ENCODE assay signal across 13 cellular contexts in the genomic region with DNA sequence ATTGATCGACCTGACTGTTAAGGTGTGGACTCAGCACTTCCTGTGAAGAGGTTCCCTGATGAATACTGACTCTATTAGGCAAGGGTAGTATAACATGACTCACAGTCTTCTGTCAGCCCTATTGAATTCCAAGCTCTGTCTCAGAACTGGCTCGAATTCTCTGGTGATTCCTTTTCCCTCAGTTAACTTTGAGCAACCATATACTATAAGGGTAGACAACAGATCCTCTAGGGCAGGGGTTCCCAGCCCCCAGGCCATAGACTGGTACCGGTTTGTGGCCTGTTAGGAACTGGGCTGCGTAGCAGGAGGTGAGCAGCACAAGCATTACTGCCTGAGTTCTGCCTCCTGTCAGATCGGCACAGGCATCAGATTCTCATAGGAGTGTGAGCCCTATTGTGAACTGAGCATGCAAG.
DNase-seq lines count a peak whose midpoint lies in the region; ATAC-seq lines count a peak whose summit lies in the region.
"Had no signal": no experiment of that assay in that cellular context is flagged by ENCODE, and none has a peak within 500 bp of the region (broad histone marks: within the 10 kb centered on the region; RNA-seq: fewer than 3 reads in every experiment).

No MANE protein-coding gene starts in this region.

- no peak overlapping the region for H3K4me3 ChIP-seq in SJCRH30

- H3K27me3 ChIP-seq in SJCRH30 = no peaks in the 10 kb centered on the region

- no peaks in the 10 kb centered on the region for H3K36me3 ChIP-seq in SJCRH30

- H3K27ac ChIP-seq in SJCRH30 = peak overlapping the region; percentile 77

- no peak for ATAC-seq in HG03520 (IDR thresholded peaks at IDR 0.05; ENCODE audit: unreplicated experiment)
- ATAC-seq: activated T-cell treated with anti-CD3 and anti-CD28 coated beads, Interleukin-2, amount 50 U/mL, for 72 hours; sciatic nerve had no signal

- DNase-seq in NCI-H510A treated with DMSO at 0.1 percent for 48 hours (lab: John Stamatoyannopoulos, UW) = peak; percentile 38
- no peak for DNase-seq in NCI-H510A (lab: John Stamatoyannopoulos, UW)
- peak; percentile 21 to 54 for DNase-seq in SJCRH30
- peak; percentile 70 for DNase-seq in glomerular visceral epithelial cell (ENCODE audit: extremely low spot score)
- peak; percentile 48 for DNase-seq in stromal cell of bone marrow (ENCODE audit: low read depth)
- DNase-seq in DMS79 (lab: John Stamatoyannopoulos, UW) = no peak
- no peak for DNase-seq in LoVo (ENCODE audit: low spot score)
- DNase-seq: activated T-cell treated with anti-CD3 and anti-CD28 coated beads, Interleukin-2, amount 50 U/mL, for 72 hours; central memory CD4-positive, alpha-beta T cell; H7; MV-4-11 had no signal

- peaks cover 67% of the 10 kb centered on the region for H3K4me1 ChIP-seq in SJCRH30

- no peaks in the 10 kb centered on the region for H3K9me3 ChIP-seq in SJCRH30 (replicated peaks)

Comparison
In these comparisons a context has a peak if more than half of its experiments do, and no peak if none do; other contexts are left out.
1. DNase-seq: peak in NCI-H510A treated with DMSO at 0.1 percent for 48 hours (single experiment), SJCRH30 (2 of 2), glomerular visceral epithelial cell (single experiment) and stromal cell of bone marrow (single experiment); none in NCI-H510A (single experiment), DMS79 (single experiment) and LoVo (single experiment).